Comparison of ENCODE assay signal across 1 cellular context in the genomic region with DNA sequence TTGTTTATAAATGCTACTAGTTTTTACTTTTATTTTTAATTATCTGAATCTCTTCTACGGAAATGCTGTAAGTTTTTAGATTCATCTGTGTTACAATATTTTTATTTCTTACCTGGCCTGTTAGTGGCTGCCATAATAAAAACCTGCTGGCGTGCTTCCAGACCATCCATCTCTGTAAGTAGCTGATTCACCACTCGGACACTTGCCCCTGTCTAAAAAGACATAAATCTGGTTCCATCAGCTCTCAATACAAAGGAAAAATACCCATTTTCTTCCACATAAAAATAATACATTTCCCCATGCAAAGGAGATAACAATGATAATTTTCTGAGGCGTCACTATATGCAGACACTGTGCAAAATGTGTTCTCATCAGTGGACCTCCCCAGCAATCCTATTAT.
TF ChIP-seq lines count a peak whose summit lies in the region.

No MANE protein-coding gene starts in this region.

TF ChIP-seq in HEK293, 187 proteins besides CTCF, POLR2A, EP300 and RAD21 (continued from another document):
- no peak for TF ChIP-seq ZNF274 (IDR thresholded peaks at IDR 0.05; ENCODE audit: low read length)
- no peak for TF ChIP-seq ZNF274 (tag by site-specific recombination; IDR thresholded peaks at IDR 0.05; ENCODE audit: borderline replicate concordance)
- no peak for TF ChIP-seq ZNF585B (tag by site-specific recombination; IDR thresholded peaks at IDR 0.05)
- TF ChIP-seq, protein P1, sequence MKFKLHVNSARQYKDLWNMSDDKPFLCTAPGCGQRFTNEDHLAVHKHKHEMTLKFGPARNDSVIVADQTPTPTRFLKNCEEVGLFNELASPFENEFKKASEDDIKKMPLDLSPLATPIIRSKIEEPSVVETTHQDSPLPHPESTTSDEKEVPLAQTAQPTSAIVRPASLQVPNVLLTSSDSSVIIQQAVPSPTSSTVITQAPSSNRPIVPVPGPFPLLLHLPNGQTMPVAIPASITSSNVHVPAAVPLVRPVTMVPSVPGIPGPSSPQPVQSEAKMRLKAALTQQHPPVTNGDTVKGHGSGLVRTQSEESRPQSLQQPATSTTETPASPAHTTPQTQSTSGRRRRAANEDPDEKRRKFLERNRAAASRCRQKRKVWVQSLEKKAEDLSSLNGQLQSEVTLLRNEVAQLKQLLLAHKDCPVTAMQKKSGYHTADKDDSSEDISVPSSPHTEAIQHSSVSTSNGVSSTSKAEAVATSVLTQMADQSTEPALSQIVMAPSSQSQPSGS (tag by site-specific recombination; IDR thresholded peaks at IDR 0.05; ENCODE audit: low read depth) = no peak
- TF ChIP-seq ZSCAN30 (tag by site-specific recombination; IDR thresholded peaks at IDR 0.05) = no peak; the same call in 1 of the 2 replicates
- TF ChIP-seq, protein P2, sequence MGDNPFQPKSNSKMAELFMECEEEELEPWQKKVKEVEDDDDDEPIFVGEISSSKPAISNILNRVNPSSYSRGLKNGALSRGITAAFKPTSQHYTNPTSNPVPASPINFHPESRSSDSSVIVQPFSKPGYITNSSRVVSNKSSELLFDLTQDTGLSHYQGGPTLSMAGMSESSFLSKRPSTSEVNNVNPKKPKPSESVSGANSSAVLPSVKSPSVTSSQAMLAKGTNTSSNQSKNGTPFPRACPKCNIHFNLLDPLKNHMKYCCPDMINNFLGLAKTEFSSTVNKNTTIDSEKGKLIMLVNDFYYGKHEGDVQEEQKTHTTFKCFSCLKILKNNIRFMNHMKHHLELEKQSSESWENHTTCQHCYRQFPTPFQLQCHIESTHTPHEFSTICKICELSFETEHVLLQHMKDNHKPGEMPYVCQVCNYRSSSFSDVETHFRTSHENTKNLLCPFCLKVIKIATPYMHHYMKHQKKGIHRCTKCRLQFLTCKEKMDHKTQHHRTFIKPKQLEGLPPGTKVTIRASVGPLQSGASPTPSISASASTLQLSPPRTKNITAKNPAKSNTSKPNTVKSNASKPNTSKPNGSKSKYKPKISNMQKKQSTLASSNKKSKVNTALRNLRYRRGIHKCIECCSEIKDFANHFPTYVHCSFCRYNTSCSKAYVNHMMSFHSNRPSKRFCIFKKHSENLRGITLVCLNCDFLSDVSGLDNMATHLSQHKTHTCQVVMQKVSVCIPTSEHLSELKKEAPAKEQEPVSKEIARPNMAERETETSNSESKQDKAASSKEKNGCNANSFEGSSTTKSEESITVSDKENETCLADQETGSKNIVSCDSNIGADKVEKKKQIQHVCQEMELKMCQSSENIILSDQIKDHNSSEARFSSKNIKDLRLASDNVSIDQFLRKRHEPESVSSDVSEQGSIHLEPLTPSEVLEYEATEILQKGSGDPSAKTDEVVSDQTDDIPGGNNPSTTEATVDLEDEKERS (tag by site-specific recombination; IDR thresholded peaks at IDR 0.05) = no peak
- TF ChIP-seq IKZF3 (tag by site-specific recombination; IDR thresholded peaks at IDR 0.05) = no peak
- TF ChIP-seq ZNF791 (tag by site-specific recombination; IDR thresholded peaks at IDR 0.05) = no peak
- TF ChIP-seq ZNF571 (tag by site-specific recombination; IDR thresholded peaks at IDR 0.05) = no peak
- TF ChIP-seq, protein P3, sequence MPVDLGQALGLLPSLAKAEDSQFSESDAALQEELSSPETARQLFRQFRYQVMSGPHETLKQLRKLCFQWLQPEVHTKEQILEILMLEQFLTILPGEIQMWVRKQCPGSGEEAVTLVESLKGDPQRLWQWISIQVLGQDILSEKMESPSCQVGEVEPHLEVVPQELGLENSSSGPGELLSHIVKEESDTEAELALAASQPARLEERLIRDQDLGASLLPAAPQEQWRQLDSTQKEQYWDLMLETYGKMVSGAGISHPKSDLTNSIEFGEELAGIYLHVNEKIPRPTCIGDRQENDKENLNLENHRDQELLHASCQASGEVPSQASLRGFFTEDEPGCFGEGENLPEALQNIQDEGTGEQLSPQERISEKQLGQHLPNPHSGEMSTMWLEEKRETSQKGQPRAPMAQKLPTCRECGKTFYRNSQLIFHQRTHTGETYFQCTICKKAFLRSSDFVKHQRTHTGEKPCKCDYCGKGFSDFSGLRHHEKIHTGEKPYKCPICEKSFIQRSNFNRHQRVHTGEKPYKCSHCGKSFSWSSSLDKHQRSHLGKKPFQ (tag by site-specific recombination; IDR thresholded peaks at IDR 0.05) = no peak
- no peak for TF ChIP-seq ZNF292 (tag by site-specific recombination; IDR thresholded peaks at IDR 0.05; ENCODE audit: borderline replicate concordance, low read depth)
- no peak for TF ChIP-seq ZNF350 (tag by site-specific recombination; IDR thresholded peaks at IDR 0.05)
- TF ChIP-seq ZNF629 (tag by site-specific recombination; IDR thresholded peaks at IDR 0.05) = peak; percentile 25; the same call in 1 of the 2 replicates
- no peak; the same call in 1 of the 2 replicates for TF ChIP-seq ZBTB20 (tag by site-specific recombination; IDR thresholded peaks at IDR 0.05)
- TF ChIP-seq, protein P4, sequence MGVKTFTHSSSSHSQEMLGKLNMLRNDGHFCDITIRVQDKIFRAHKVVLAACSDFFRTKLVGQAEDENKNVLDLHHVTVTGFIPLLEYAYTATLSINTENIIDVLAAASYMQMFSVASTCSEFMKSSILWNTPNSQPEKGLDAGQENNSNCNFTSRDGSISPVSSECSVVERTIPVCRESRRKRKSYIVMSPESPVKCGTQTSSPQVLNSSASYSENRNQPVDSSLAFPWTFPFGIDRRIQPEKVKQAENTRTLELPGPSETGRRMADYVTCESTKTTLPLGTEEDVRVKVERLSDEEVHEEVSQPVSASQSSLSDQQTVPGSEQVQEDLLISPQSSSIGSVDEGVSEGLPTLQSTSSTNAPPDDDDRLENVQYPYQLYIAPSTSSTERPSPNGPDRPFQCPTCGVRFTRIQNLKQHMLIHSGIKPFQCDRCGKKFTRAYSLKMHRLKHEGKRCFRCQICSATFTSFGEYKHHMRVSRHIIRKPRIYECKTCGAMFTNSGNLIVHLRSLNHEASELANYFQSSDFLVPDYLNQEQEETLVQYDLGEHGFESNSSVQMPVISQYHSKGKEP (tag by site-specific recombination; IDR thresholded peaks at IDR 0.05) = no peak; the same call in 1 of the 2 replicates
- TF ChIP-seq MEIS1 (CRISPR knock-in tag; IDR thresholded peaks at IDR 0.05; ENCODE audit: borderline replicate concordance) = no peak
- TF ChIP-seq ZBTB17 (tag by site-specific recombination; IDR thresholded peaks at IDR 0.05) = peak; percentile 43; the same call in 1 of the 2 replicates
- no peak for TF ChIP-seq ZNF174 (tag by site-specific recombination; IDR thresholded peaks at IDR 0.05)
- TF ChIP-seq ZFP69B (tag by site-specific recombination; IDR thresholded peaks at IDR 0.05) = no peak
- TF ChIP-seq, protein P5, sequence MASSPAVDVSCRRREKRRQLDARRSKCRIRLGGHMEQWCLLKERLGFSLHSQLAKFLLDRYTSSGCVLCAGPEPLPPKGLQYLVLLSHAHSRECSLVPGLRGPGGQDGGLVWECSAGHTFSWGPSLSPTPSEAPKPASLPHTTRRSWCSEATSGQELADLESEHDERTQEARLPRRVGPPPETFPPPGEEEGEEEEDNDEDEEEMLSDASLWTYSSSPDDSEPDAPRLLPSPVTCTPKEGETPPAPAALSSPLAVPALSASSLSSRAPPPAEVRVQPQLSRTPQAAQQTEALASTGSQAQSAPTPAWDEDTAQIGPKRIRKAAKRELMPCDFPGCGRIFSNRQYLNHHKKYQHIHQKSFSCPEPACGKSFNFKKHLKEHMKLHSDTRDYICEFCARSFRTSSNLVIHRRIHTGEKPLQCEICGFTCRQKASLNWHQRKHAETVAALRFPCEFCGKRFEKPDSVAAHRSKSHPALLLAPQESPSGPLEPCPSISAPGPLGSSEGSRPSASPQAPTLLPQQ (tag by site-specific recombination; IDR thresholded peaks at IDR 0.05) = no peak
- TF ChIP-seq, protein P6, sequence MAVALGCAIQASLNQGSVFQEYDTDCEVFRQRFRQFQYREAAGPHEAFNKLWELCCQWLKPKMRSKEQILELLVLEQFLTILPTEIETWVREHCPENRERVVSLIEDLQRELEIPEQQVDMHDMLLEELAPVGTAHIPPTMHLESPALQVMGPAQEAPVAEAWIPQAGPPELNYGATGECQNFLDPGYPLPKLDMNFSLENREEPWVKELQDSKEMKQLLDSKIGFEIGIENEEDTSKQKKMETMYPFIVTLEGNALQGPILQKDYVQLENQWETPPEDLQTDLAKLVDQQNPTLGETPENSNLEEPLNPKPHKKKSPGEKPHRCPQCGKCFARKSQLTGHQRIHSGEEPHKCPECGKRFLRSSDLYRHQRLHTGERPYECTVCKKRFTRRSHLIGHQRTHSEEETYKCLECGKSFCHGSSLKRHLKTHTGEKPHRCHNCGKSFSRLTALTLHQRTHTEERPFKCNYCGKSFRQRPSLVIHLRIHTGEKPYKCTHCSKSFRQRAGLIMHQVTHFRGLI (tag by site-specific recombination; IDR thresholded peaks at IDR 0.05) = no peak
- TF ChIP-seq ZNF211 (tag by site-specific recombination; IDR thresholded peaks at IDR 0.05; ENCODE audit: low read depth) = no peak
- TF ChIP-seq, protein P7, sequence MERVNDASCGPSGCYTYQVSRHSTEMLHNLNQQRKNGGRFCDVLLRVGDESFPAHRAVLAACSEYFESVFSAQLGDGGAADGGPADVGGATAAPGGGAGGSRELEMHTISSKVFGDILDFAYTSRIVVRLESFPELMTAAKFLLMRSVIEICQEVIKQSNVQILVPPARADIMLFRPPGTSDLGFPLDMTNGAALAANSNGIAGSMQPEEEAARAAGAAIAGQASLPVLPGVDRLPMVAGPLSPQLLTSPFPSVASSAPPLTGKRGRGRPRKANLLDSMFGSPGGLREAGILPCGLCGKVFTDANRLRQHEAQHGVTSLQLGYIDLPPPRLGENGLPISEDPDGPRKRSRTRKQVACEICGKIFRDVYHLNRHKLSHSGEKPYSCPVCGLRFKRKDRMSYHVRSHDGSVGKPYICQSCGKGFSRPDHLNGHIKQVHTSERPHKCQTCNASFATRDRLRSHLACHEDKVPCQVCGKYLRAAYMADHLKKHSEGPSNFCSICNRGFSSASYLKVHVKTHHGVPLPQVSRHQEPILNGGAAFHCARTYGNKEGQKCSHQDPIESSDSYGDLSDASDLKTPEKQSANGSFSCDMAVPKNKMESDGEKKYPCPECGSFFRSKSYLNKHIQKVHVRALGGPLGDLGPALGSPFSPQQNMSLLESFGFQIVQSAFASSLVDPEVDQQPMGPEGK (tag by site-specific recombination; IDR thresholded peaks at IDR 0.05) = 0 out of 2 replicates have a peak, but pooled peaks have one; percentile 20
- TF ChIP-seq ZBTB7A (tag by site-specific recombination; IDR thresholded peaks at IDR 0.05; ENCODE audit: low read depth) = no peak
- TF ChIP-seq ZNF600 (tag by site-specific recombination; IDR thresholded peaks at IDR 0.05) = no peak
